In the genomic region with DNA sequence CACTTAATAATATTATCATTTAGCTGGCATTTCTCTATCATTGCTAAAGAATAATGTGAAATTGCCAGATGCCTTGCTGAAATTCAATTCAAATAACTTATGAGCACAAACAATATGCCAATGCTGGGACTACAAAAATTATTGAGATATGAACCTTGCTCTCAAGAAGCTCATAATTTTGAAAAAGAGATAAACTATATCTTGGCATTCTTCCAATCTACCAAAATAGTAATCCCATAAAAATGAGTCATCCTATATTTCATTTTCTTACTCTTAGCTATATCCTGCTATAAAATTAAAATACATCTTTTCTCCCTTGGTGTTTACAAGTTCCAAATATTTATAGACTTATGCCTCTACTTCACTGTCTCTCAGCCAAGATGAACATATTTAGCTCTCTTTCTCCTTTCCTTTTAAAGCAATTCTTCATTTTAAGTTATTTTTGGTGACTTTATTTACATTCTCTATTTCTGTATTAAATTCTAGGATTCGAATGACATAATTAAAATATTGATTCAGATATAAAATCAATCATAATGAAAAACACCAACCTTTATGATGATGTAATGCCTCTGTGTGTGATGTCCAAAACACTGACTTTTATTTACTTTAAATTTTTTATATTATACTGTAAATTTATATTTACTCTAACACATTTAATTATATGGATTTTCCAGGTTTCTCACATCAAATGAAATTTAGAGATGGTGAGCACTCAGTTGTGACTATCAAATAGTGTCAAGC, we compare ENCODE assay signal across 1 cellular context.
TF ChIP-seq lines count a peak whose summit lies in the region.

No MANE protein-coding gene starts in this region.

TF ChIP-seq in HEK293, 187 proteins besides CTCF, POLR2A, EP300 and RAD21 (continued from another document):
- TF ChIP-seq REST (tag by site-specific recombination; IDR thresholded peaks at IDR 0.05) (no peak), BCL11A (tag by site-specific recombination; IDR thresholded peaks at IDR 0.05; ENCODE audit: low read depth) (no peak), ZNF140 (tag by site-specific recombination; IDR thresholded peaks at IDR 0.05) (no peak), PRDM6 (tag by site-specific recombination; IDR thresholded peaks at IDR 0.05) (peak; percentile 36; the same call in 1 of the 2 replicates)
